In the genomic region with DNA sequence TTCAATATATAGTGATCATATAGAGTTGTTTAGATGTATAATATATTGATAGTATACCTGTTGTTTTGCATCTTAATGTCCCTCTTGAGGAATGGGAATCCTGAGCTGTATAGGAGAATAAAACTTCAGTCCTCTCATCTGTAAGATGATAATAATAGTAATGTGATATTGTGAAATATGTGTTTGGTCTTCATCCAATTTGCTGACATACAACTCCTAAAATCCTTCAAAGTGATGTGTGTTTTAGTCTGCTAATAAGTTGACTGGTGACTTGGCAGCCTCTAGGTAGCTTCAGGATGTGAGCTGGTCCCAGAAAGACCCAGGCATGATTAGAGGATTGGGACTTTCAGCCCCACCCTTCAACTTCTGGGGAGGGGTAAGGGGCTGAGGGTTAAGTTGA, we compare ENCODE assay signal across 22 cellular contexts. TPM values are rescaled to one million over a fixed set of nuclear protein-coding genes. Genes with fewer than 3 reads are reported as not detected.
DNase-seq lines count a peak whose midpoint lies in the region; ATAC-seq, FAIRE-seq and TF ChIP-seq lines count a peak whose summit lies in the region.
"Had no signal": no experiment of that assay in that cellular context is flagged by ENCODE, and none has a peak within 500 bp of the region (broad histone marks: within the 10 kb centered on the region; RNA-seq: fewer than 3 reads in every experiment).

No MANE protein-coding gene starts in this region.

- H3K9me3 ChIP-seq in HepG2 (ENCODE audit: low read length) (no peaks in the 10 kb centered on the region), right lobe of liver (no peaks in the 10 kb centered on the region), K562 (replicated peaks; ENCODE audit: control insufficient read depth, insufficient read depth, low read depth, low read length) (no peaks in the 10 kb centered on the region)
- H3K9me3 ChIP-seq: BLaER1 had no signal

- H3K4me2 ChIP-seq in HepG2 (ENCODE audit: low read depth, low read length) = no peak overlapping the region
- no peak overlapping the region for H3K4me2 ChIP-seq in K562 (ENCODE audit: insufficient read depth, low read length)
- H3K4me2 ChIP-seq: BLaER1 had no signal

- POLR2A ChIA-PET in HepG2 (lab: Yijun Ruan, JAX) (interaction anchor here (1.2 kb wide), 1 partner anchor 21 kb away, joined by 3 read pairs; no protein-coding TSS in a partner anchor), K562 (lab: Yijun Ruan, JAX) (no interaction called here)

- H3K4me1 ChIP-seq in HepG2 (ENCODE audit: insufficient read depth, low read length) (peaks cover 20% of the 10 kb centered on the region), right lobe of liver (peaks cover 0 to 7% (median 0%) of the 10 kb centered on the region in 4 donors), K562 (replicated peaks in 1 of 2; ENCODE audit: control insufficient read depth in 2 of 2, insufficient read depth in 2 of 2, low read length in 2 of 2) (no peaks in the 10 kb centered on the region)

- H3K4me3 ChIP-seq in HepG2 (replicated peaks in 1 of 3; ENCODE audit: insufficient read depth in 1 of 3, low read depth in 2 of 3, low read length in 3 of 3) (no peak overlapping the region), right lobe of liver (no peak overlapping the region), K562 (no peak overlapping the region), fibroblast of pulmonary artery (replicated peaks; ENCODE audit: low read depth, low read length) (no peak overlapping the region)
- H3K4me3 ChIP-seq: BLaER1 had no signal

- TF ChIP-seq RAD21 in HepG2 (CRISPR knock-in tag; IDR thresholded peaks at IDR 0.05) (no peak), K562 (CRISPR knock-in tag; conservative IDR thresholded peaks at IDR 0.05 in 1 of 2, IDR thresholded peaks at IDR 0.05 in 1 of 2) (no peak)

- no peaks in the 10 kb centered on the region for H3K36me3 ChIP-seq in HepG2 (replicated peaks in 1 of 2; ENCODE audit: control insufficient read depth in 1 of 2, insufficient read depth in 2 of 2, low read length in 2 of 2)
- no peaks in the 10 kb centered on the region for H3K36me3 ChIP-seq in right lobe of liver
- no peaks in the 10 kb centered on the region for H3K36me3 ChIP-seq in K562 (ENCODE audit: control insufficient read depth, insufficient read depth, low read length)
- H3K36me3 ChIP-seq: BLaER1 had no signal

- BruUV-seq in HepG2 (replicated peaks; lab: Mats Ljungman, UMichigan) (no TSS peak), K562 (replicated peaks; lab: Mats Ljungman, UMichigan) (no TSS peak)

- H2AFZ ChIP-seq in HepG2 (ENCODE audit: low read length) (no peak overlapping the region), K562 (ENCODE audit: low read depth, low read length) (no peak overlapping the region)

- intact Hi-C loops in HepG2 (cut with micrococcal nuclease; ENCODE audit: unreplicated experiment) (no loop called here), right lobe of liver (cut with DNase I) (no loop called here), K562 (cut with micrococcal nuclease) (no loop called here)

- CTCF ChIA-PET in HepG2 (lab: Yijun Ruan, JAX; ENCODE audit: low intra/inter-chr PET ratio, low total read pairs) = no interaction called here
- CTCF ChIA-PET in K562 (lab: Yijun Ruan, JAX; ENCODE audit: low intra/inter-chr PET ratio) = no interaction called here

- H3K27me3 ChIP-seq in HepG2 (ENCODE audit: control insufficient read depth in 1 of 2, insufficient read depth in 2 of 2, low read length in 2 of 2) (no peaks in the 10 kb centered on the region), right lobe of liver (no peaks in the 10 kb centered on the region), K562 (ENCODE audit: control insufficient read depth in 2 of 2, insufficient read depth in 2 of 2, low read length in 2 of 2) (no peaks in the 10 kb centered on the region)
- H3K27me3 ChIP-seq: BLaER1 had no signal

- H3K79me2 ChIP-seq in HepG2 (ENCODE audit: insufficient read depth, low read length) (no peaks in the 10 kb centered on the region), K562 (ENCODE audit: control insufficient read depth, insufficient read depth, low read length) (no peaks in the 10 kb centered on the region)

- ATAC-seq in HepG2 = no peak
- ATAC-seq in right lobe of liver = no peak
- ATAC-seq in K562 = no peak
- ATAC-seq in GM19035 (IDR thresholded peaks at IDR 0.05; ENCODE audit: unreplicated experiment) = no peak
- no peak for ATAC-seq in HG03139 (IDR thresholded peaks at IDR 0.05; ENCODE audit: unreplicated experiment)
- ATAC-seq: CD8-positive, alpha-beta T cell had no signal

- H3K9ac ChIP-seq in HepG2 (ENCODE audit: insufficient read depth, low read depth, low read length) = no peak overlapping the region
- H3K9ac ChIP-seq in K562 (ENCODE audit: insufficient read depth in 1 of 2, low read depth in 2 of 2, low read length in 2 of 2) = no peak overlapping the region
- H3K9ac ChIP-seq: BLaER1 had no signal

- no peak overlapping the region for H3K27ac ChIP-seq in HepG2 (ENCODE audit: extremely low read length, insufficient read depth, low read length)
- H3K27ac ChIP-seq in right lobe of liver = no peak overlapping the region
- H3K27ac ChIP-seq in K562 (ENCODE audit: extremely low read depth, low read depth, low read length) = no peak overlapping the region
- H3K27ac ChIP-seq: BLaER1 had no signal

- FAIRE-seq in HepG2 (lab: Jason Lieb, UNC) (no peak), K562 (lab: Jason Lieb, UNC) (no peak)
- FAIRE-seq: G401.6, GM18507, H1 had no signal

- no peaks in the 10 kb centered on the region for H4K20me1 ChIP-seq in HepG2 (ENCODE audit: insufficient read depth, low read length)
- H4K20me1 ChIP-seq in K562 (replicated peaks; ENCODE audit: control insufficient read depth, insufficient read depth, low read length) = no peaks in the 10 kb centered on the region
- H4K20me1 ChIP-seq: BLaER1 had no signal

- DNase-seq in HepG2 (ENCODE audit: low spot score) (no peak), right lobe of liver (no peak), K562 (ENCODE audit: extremely low read depth in 1 of 4, low spot score in 3 of 4) (no peak), fibroblast of pulmonary artery (ENCODE audit: low read depth) (peak; percentile 59), AG08395 (ENCODE audit: low spot score) (no peak)
- DNase-seq in activated CD4-positive, CD25-positive, alpha-beta regulatory T cell treated with anti-CD3 and anti-CD28 coated beads, Interleukin-2, amount 50 U/mL, for 72 hours = no peak
- DNase-seq: 8988T; CD8-positive, alpha-beta T cell; DMS79; NCI-H1105; NCI-H187; NCI-H2171; NCI-H446 treated with DMSO at 0.1 percent for 48 hours; NK-92 treated with Interleukin-12 subunit alpha and Interleukin-12 subunit beta, amount 100 ng/mL, for 24 hours; RPMI8226; SIG-M5 had no signal

- no peaks in the 10 kb centered on the region for H3K9me1 ChIP-seq in K562 (ENCODE audit: control insufficient read depth, insufficient read depth, low read length)

- TF ChIP-seq CTCF in HepG2 (CRISPR knock-in tag; IDR thresholded peaks at IDR 0.05) (no peak), right lobe of liver (IDR thresholded peaks at IDR 0.05) (no peak), K562 (IDR thresholded peaks at IDR 0.05 in 2 of 3, conservative IDR thresholded peaks at IDR 0.05 in 1 of 3; ENCODE audit: insufficient read depth in 2 of 3, low read depth in 1 of 3, low read length in 3 of 3) (no peak), fibroblast of pulmonary artery (IDR thresholded peaks at IDR 0.05; ENCODE audit: low read length, missing control alignments) (no peak)

- no peak for TF ChIP-seq POLR2A in HepG2 (IDR thresholded peaks at IDR 0.05; ENCODE audit: insufficient read depth in 1 of 2, low read depth in 2 of 2, low read length in 2 of 2)
- TF ChIP-seq POLR2A in right lobe of liver (IDR thresholded peaks at IDR 0.05) = no peak
- no peak for TF ChIP-seq POLR2A in K562 (conservative IDR thresholded peaks at IDR 0.05)

- in situ Hi-C loops in HepG2 (cut with HindIII; ENCODE audit: extremely low pct_ligation_motif_present, low pct_unique_long_range_greater_than_20kb) (no loop called here), K562 (cut with MboI) (no loop called here)

- no peak for TF ChIP-seq EP300 in HepG2 (IDR thresholded peaks at IDR 0.05; ENCODE audit: low read depth in 2 of 2, low read length in 2 of 2)
- TF ChIP-seq EP300 in HepG2 (CRISPR knock-in tag; IDR thresholded peaks at IDR 0.05; ENCODE audit: borderline replicate concordance) = no peak
- no peak for TF ChIP-seq EP300 in K562 (IDR thresholded peaks at IDR 0.05; ENCODE audit: low read length)

RNA-seq across cellular contexts. Expression of a gene that starts 22.8 kb away (rescaled TPM):
- total RNA-seq in HepG2 (2016; rRNA removed; fragmentation: Illumina TruSeq; extraction: Trizol) = 20.5 and 49.3 TPM in 2 replicates
- 24.3 and 24.8 TPM in 2 replicates for total RNA-seq in HepG2 (2016; cell fraction: cytosol; rRNA removed; fragmentation: Illumina TruSeq; extraction: Trizol; ENCODE audit: low read depth)
- 18.4 and 45.8 TPM in 2 replicates for total RNA-seq in HepG2 (2016; cell fraction: insoluble cytoplasmic fraction; rRNA removed; fragmentation: Illumina TruSeq; extraction: Trizol)
- 11.3 and 13.6 TPM in 2 replicates for total RNA-seq in HepG2 (2016; cell fraction: membrane; rRNA removed; fragmentation: Illumina TruSeq; extraction: Trizol)
- total RNA-seq in HepG2 (2016; cell fraction: nucleus; rRNA removed; fragmentation: Illumina TruSeq; extraction: Trizol) = 56.4 and 58.5 TPM in 2 replicates
- 38.4 and 54.3 TPM in 2 replicates for polyA plus RNA-seq in HepG2 (2011; rRNA removed)
- 16.2 and 21.9 TPM in 2 replicates for polyA plus RNA-seq in HepG2 (2011; cell fraction: cytosol; rRNA removed)
- polyA plus RNA-seq in HepG2 (2011; cell fraction: nucleus; rRNA removed) = 40.8 and 43.9 TPM in 2 replicates
- 11.1 and 13.6 TPM in 2 replicates for polyA plus RNA-seq in HepG2 (2012)
- 0.27 and 0.49 TPM in 2 replicates for polyA plus RNA-seq in HepG2 (2016; cell fraction: cytosol; fragmentation: Illumina TruSeq; extraction: Trizol; ENCODE audit: low read depth)
- polyA plus RNA-seq in HepG2 (2016; cell fraction: insoluble cytoplasmic fraction; fragmentation: Illumina TruSeq; extraction: Trizol; ENCODE audit: low read depth) = 14.9 and 15.4 TPM in 2 replicates
- 1.1 and 1.6 TPM in 2 replicates for polyA plus RNA-seq in HepG2 (2016; cell fraction: membrane; fragmentation: Illumina TruSeq; extraction: Trizol; ENCODE audit: low read depth)
- 44.4 and 51.2 TPM in 2 replicates for polyA plus RNA-seq in HepG2 (2016; cell fraction: nucleus; fragmentation: Illumina TruSeq; extraction: Trizol; ENCODE audit: insufficient read depth, low read depth)
- 42.0 and 124 TPM in 2 replicates for polyA minus RNA-seq in HepG2 (2011; rRNA and poly(A)+ RNA removed; ENCODE audit: low replicate concordance)
- polyA minus RNA-seq in HepG2 (2011; cell fraction: cytosol; rRNA and poly(A)+ RNA removed) = 77.0 and 77.2 TPM in 2 replicates
- polyA minus RNA-seq in HepG2 (2011; cell fraction: nucleus; rRNA and poly(A)+ RNA removed) = 142 and 175 TPM in 2 replicates
- total RNA-seq in right lobe of liver = 10 to 100 TPM; 10.3 to 19.6 (median 14.8) TPM
- 50.5 and 147 TPM in 2 replicates for total RNA-seq in K562 (2011; cell fraction: chromatin; rRNA removed; ENCODE audit: low replicate concordance)
- total RNA-seq in K562 (2011; cell fraction: nucleolus; rRNA removed) = 18.5 and 31.5 TPM in 2 replicates
- total RNA-seq in K562 (2011; cell fraction: nucleoplasm; rRNA removed) = 46.2 and 74.0 TPM in 2 replicates
- total RNA-seq in K562 (2014; rRNA removed) = 4.3 and 6.9 TPM in 2 replicates
- 11.1 and 12.4 TPM in 2 replicates for total RNA-seq in K562 (2014; rRNA removed; fragmentation: Illumina TruSeq; extraction: Trizol)
- total RNA-seq in K562 (2015; rRNA removed; fragmentation: Illumina TruSeq; extraction: Trizol) = 15.2 and 15.3 TPM in 2 replicates
- 15.1 and 17.3 TPM in 2 replicates for total RNA-seq in K562 (2021)
- polyA plus RNA-seq in K562 (2011; rRNA removed) = 20.5 and 20.7 TPM in 2 replicates
- 7.0 and 8.9 TPM in 2 replicates for polyA plus RNA-seq in K562 (2011; cell fraction: cytosol; rRNA removed)
- 21.7 and 33.1 TPM in 2 replicates for polyA plus RNA-seq in K562 (2011; cell fraction: nucleus; rRNA removed)
- 4.5 and 4.7 TPM in 2 replicates for polyA plus RNA-seq in K562 (2012)
- 12.2 and 13.4 TPM in 2 replicates for polyA plus RNA-seq in K562 (2014; fragmentation: Illumina TruSeq; extraction: Trizol)
- 1 to 10 TPM in 1 of 2 experiments, under 1 TPM in 1; 0.78 to 1.6 TPM for polyA plus RNA-seq in K562 (2014; fragmentation: Nextera tagmentation; extraction: Ambion mirVana)
- polyA plus RNA-seq in K562 (2014; rRNA removed) = 8.6 and 8.8 TPM in 2 replicates
- 66.5 and 69.2 TPM in 2 replicates for polyA minus RNA-seq in K562 (2011; rRNA and poly(A)+ RNA removed)
- 20.5 and 22.2 TPM in 2 replicates for polyA minus RNA-seq in K562 (2011; cell fraction: cytosol; rRNA and poly(A)+ RNA removed)
- 21.0 and 32.2 TPM in 2 replicates for polyA minus RNA-seq in K562 (2011; cell fraction: nucleus; rRNA and poly(A)+ RNA removed)
